ENCODE assay signal across 23 cellular contexts in genomic region chr9:137490532-137491186, GRCh38. TPM values are rescaled to one million over a fixed set of nuclear protein-coding genes. Genes with fewer than 3 reads are reported as not detected.
"Had no signal": no experiment of that assay in that cellular context is flagged by ENCODE, and none has a peak within 500 bp of the region (broad histone marks: within the 10 kb centered on the region; RNA-seq: fewer than 3 reads in every experiment).

No MANE protein-coding gene starts in this region.

- H3K4me1 ChIP-seq: breast epithelium, gastrocnemius medialis, parathyroid adenoma had no signal

- H3K79me2 ChIP-seq: parathyroid adenoma had no signal

- H3K4me3 Mint-ChIP-seq: activated naive CD8-positive, alpha-beta T cell; activated T-cell treated with anti-CD3 and anti-CD28 coated beads, Interleukin-2, amount 50 U/mL, for 24 hours; activated T-helper 17 cell treated with anti-CD3 and anti-CD28 coated beads, Interleukin-2, amount 50 U/mL, for 72 hours; central memory CD8-positive, alpha-beta T cell; effector memory CD8-positive, alpha-beta T cell; memory B cell; natural killer cell treated with Interleukin-12 subunit alpha and Interleukin-12 subunit beta and Interleukin-15 and Interleukin-18, amount 100 ng/mL, for 72 hours had no signal

- H3K9me3 Mint-ChIP-seq: activated T-cell treated with anti-CD3 and anti-CD28 coated beads, Interleukin-2, amount 50 U/mL, for 24 hours; activated T-helper 17 cell treated with anti-CD3 and anti-CD28 coated beads, Interleukin-2, amount 50 U/mL, for 72 hours; central memory CD8-positive, alpha-beta T cell; effector memory CD8-positive, alpha-beta T cell; memory B cell; natural killer cell treated with Interleukin-12 subunit alpha and Interleukin-12 subunit beta and Interleukin-15 and Interleukin-18, amount 100 ng/mL, for 72 hours had no signal

- H3K27ac ChIP-seq: breast epithelium, dorsolateral prefrontal cortex, esophagus muscularis mucosa, gastrocnemius medialis, parathyroid adenoma, upper lobe of left lung, WERI-Rb-1 had no signal

- H3K27me3 Mint-ChIP-seq: activated naive CD8-positive, alpha-beta T cell; activated T-cell treated with anti-CD3 and anti-CD28 coated beads, Interleukin-2, amount 50 U/mL, for 24 hours; activated T-helper 17 cell treated with anti-CD3 and anti-CD28 coated beads, Interleukin-2, amount 50 U/mL, for 72 hours; central memory CD8-positive, alpha-beta T cell; effector memory CD8-positive, alpha-beta T cell; memory B cell; natural killer cell treated with Interleukin-12 subunit alpha and Interleukin-12 subunit beta and Interleukin-15 and Interleukin-18, amount 100 ng/mL, for 72 hours had no signal

- H3K36me3 ChIP-seq: breast epithelium, upper lobe of left lung, WERI-Rb-1 had no signal

- H2AFZ ChIP-seq: parathyroid adenoma had no signal

- DNase-seq: activated CD4-positive, alpha-beta T cell treated with anti-CD3 and anti-CD28 coated beads, Interleukin-2, amount 50 U/mL, for 1 hour; activated CD4-positive, CD25-positive, alpha-beta regulatory T cell treated with anti-CD3 and anti-CD28 coated beads, Interleukin-2, amount 50 U/mL, for 72 hours; activated naive CD4-positive, alpha-beta T cell; activated T-cell treated with anti-CD3 and anti-CD28 coated beads, Interleukin-2, amount 50 U/mL, for 24 hours; amniotic stem cell; effector memory CD8-positive, alpha-beta T cell; gastrocnemius medialis; hippocampal formation; right cardiac atrium; stimulated activated CD4-positive, alpha-beta T cell treated with anti-CD3 and anti-CD28 coated beads, Interleukin-4, amount 100 ng/mL, for 24 hours; stimulated activated naive CD4-positive, alpha-beta T cell treated with Interleukin-2 at 50 U/mL for 16 hours; upper lobe of left lung; WERI-Rb-1 had no signal

- ATAC-seq: activated T-helper 17 cell treated with anti-CD3 and anti-CD28 coated beads, Interleukin-2, amount 50 U/mL, for 72 hours; effector memory CD8-positive, alpha-beta T cell; gastrocnemius medialis; natural killer cell treated with Interleukin-12 subunit alpha and Interleukin-12 subunit beta and Interleukin-15 and Interleukin-18, amount 100 ng/mL, for 72 hours; right cardiac atrium had no signal

- H3K9me3 ChIP-seq: breast epithelium, esophagus muscularis mucosa, gastrocnemius medialis, upper lobe of left lung had no signal

- H3K27me3 ChIP-seq: breast epithelium, dorsolateral prefrontal cortex, esophagus muscularis mucosa, gastrocnemius medialis, upper lobe of left lung had no signal

- H3K9ac ChIP-seq: parathyroid adenoma had no signal

- H3K4me3 ChIP-seq: breast epithelium, dorsolateral prefrontal cortex, esophagus muscularis mucosa, gastrocnemius medialis, upper lobe of left lung had no signal

- H3K27ac Mint-ChIP-seq: activated naive CD8-positive, alpha-beta T cell; activated T-cell treated with anti-CD3 and anti-CD28 coated beads, Interleukin-2, amount 50 U/mL, for 24 hours; activated T-helper 17 cell treated with anti-CD3 and anti-CD28 coated beads, Interleukin-2, amount 50 U/mL, for 72 hours; effector memory CD8-positive, alpha-beta T cell; memory B cell had no signal

- H3K36me3 Mint-ChIP-seq: activated naive CD8-positive, alpha-beta T cell; natural killer cell treated with Interleukin-12 subunit alpha and Interleukin-12 subunit beta and Interleukin-15 and Interleukin-18, amount 100 ng/mL, for 72 hours had no signal

RNA-seq across cellular contexts. Expression of gene ENTPD8, which starts 49.5 kb away (rescaled TPM):
- total RNA-seq: activated T-helper 17 cell treated with anti-CD3 and anti-CD28 coated beads, Interleukin-2, amount 50 U/mL, for 72 hours; esophagus muscularis mucosa; natural killer cell treated with Interleukin-12 subunit alpha and Interleukin-12 subunit beta and Interleukin-15 and Interleukin-18, amount 100 ng/mL, for 72 hours; right cardiac atrium; subcutaneous adipose tissue had no signal
